8 cellular contexts compared by ENCODE assay signal in the genomic region with DNA sequence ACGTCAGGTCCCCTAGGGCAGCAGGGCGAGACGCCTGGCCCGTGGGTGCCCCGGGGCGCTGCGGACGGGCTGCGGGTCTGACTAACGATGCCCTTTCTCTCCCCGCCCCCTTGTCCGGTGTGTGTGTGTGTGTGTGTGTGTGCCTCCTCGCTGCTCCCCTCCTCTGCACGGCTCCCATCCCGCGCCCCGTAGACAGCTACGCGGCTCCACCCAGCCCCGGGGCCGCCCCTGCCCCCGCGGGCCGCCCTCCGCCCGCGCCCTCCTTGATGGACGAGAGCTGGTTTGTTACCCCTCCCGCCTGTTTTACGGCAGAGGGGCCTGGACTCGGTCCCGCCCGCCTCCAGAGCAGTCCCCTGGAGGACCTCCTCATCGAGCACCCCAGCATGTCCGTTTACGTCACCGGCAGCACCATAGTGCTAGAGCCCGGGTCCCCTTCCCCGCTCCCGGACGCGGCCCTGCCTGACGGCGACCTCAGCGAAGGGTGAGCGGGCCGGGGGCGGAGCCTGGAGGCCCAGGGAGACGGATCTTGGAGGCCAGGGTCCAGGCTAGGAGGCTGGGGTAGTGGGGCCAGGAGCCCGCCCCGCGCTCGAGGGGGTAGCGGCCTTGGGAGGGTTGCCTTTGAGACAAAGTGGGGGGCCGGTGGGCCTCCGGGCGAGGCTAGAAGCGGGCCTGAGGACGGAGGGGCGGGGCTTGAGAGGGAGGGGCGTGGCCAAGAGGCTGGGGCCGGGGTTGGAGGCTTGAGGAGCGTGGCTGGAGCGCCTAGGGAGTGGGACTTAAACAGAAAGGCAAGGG. TPM values are rescaled to one million over a fixed set of nuclear protein-coding genes. Genes with fewer than 3 reads are reported as not detected.
A peak's percentile ranks its signal among the peaks of the same experiment; 100 is the strongest.
DNase-seq lines count a peak whose midpoint lies in the region; ATAC-seq and TF ChIP-seq lines count a peak whose summit lies in the region.

No MANE protein-coding gene starts in this region.

- intact Hi-C loops in dendritic cell treated with granulocyte-macrophage colony-stimulating factor and Interleukin-4, amounts not matched to agents 40 ng/mL and 50 ng/mL, for 4 days (cut with micrococcal nuclease) = loop anchor here (2.0 kb wide), 1 partner anchor 172 kb away; no protein-coding TSS in a partner anchor
- intact Hi-C loops in lower leg skin (cut with DNase I; ENCODE audit: low total_unique reads) = loop anchor here (10.0 kb wide), 1 partner anchor 134 kb away; no protein-coding TSS in a partner anchor

- H3K27ac Mint-ChIP-seq in dendritic cell treated with granulocyte-macrophage colony-stimulating factor and Interleukin-4, amounts not matched to agents 40 ng/mL and 50 ng/mL, for 4 days = peak overlapping the region; percentile 84

- in situ Hi-C loops in ACHN (cut with HindIII; ENCODE audit: low pct_ligation_motif_present, low pct_unique_long_range_greater_than_20kb, low sequenced_read_pairs) = no loop called here

- H3K36me3 Mint-ChIP-seq in dendritic cell treated with granulocyte-macrophage colony-stimulating factor and Interleukin-4, amounts not matched to agents 40 ng/mL and 50 ng/mL, for 4 days (ENCODE audit: low read depth) = peaks cover 54% of the 10 kb centered on the region

- peak; percentile 86 for DNase-seq in ACHN
- peak; percentile 77 for DNase-seq in NCI-H2227 treated with DMSO at 0.1 percent for 48 hours (lab: John Stamatoyannopoulos, UW)
- peak; percentile 63 to 73 for DNase-seq in activated CD4-positive, alpha-beta T cell treated with anti-CD3 and anti-CD28 coated beads, Interleukin-2, amount 50 U/mL, for 4 hours
- peak; percentile 70 to 97 for DNase-seq in lower leg skin (ENCODE audit: low spot score in 2 of 2)
- peak; percentile 38 to 72 (median 45) for DNase-seq in stimulated activated CD4-positive, alpha-beta T cell treated with anti-CD3 and anti-CD28 coated beads, TNF-alpha, amount 100 ng/mL, for 1 hour (ENCODE audit: low read depth in 3 of 3, low spot score in 1 of 3)

- H3K4me3 ChIP-seq in lower leg skin (ENCODE audit: low read depth, poor library complexity, severe bottlenecking) = peak overlapping the region; percentile 48

- H3K9me3 Mint-ChIP-seq in dendritic cell treated with granulocyte-macrophage colony-stimulating factor and Interleukin-4, amounts not matched to agents 40 ng/mL and 50 ng/mL, for 4 days = no peaks in the 10 kb centered on the region

- peaks cover 20% of the 10 kb centered on the region for H3K27me3 Mint-ChIP-seq in dendritic cell treated with granulocyte-macrophage colony-stimulating factor and Interleukin-4, amounts not matched to agents 40 ng/mL and 50 ng/mL, for 4 days

- no peak for TF ChIP-seq POLR2A in lower leg skin (IDR thresholded peaks at IDR 0.05)

- H3K4me3 Mint-ChIP-seq in dendritic cell treated with granulocyte-macrophage colony-stimulating factor and Interleukin-4, amounts not matched to agents 40 ng/mL and 50 ng/mL, for 4 days = peak overlapping the region; percentile 89

- peaks cover 68% of the 10 kb centered on the region for H3K4me1 Mint-ChIP-seq in dendritic cell treated with granulocyte-macrophage colony-stimulating factor and Interleukin-4, amounts not matched to agents 40 ng/mL and 50 ng/mL, for 4 days (ENCODE audit: low read depth)

- ATAC-seq in GM18520 (IDR thresholded peaks at IDR 0.05; ENCODE audit: unreplicated experiment) (peak; percentile 25), HG03045 (IDR thresholded peaks at IDR 0.05; ENCODE audit: unreplicated experiment) (peak; percentile 46)

- TF ChIP-seq CTCF in lower leg skin (IDR thresholded peaks at IDR 0.05) = no peak

- WGBS in lower leg skin, 2 donors = 1% methylated on average over 35 to 43 of the region's 64 CpGs

RNA-seq across cellular contexts. Expression of a gene that starts 5.1 kb away (rescaled TPM):
- total RNA-seq in lower leg skin = 10 to 100 TPM in 2 of 4 donors, 1 to 10 TPM in 2; 3.8 to 12.0 (median 8.5) TPM

RNA-seq across cellular contexts. Expression of a gene that starts 32.3 kb away (rescaled TPM):
- 10 to 100 TPM in 1 of 4 donors, 1 to 10 TPM in 3; 5.1 to 16.4 (median 8.5) TPM for total RNA-seq in lower leg skin

Comparison
In these comparisons a context has a peak if more than half of its experiments do, and no peak if none do; other contexts are left out.
1. Peak in every context shown above with its lines: DNase-seq, ATAC-seq and H3K4me3 ChIP-seq.